Comparison of ENCODE assay signal across 1 cellular context in genomic region chr14:89351958-89352404, GRCh38.
A peak's percentile ranks its signal among the peaks of the same experiment; 100 is the strongest.
TF ChIP-seq lines count a peak whose summit lies in the region.

No MANE protein-coding gene starts in this region.

TF ChIP-seq in HepG2, 621 proteins besides CTCF, POLR2A, EP300 and RAD21 (continued from another document and continues in another):
- TF ChIP-seq ZNF142 (CRISPR knock-in tag; IDR thresholded peaks at IDR 0.05), result no peak
- peak; percentile 38; the same call in 1 of the 2 replicates for TF ChIP-seq ZNF792 (CRISPR knock-in tag; IDR thresholded peaks at IDR 0.05)
- TF ChIP-seq CEBPZ (IDR thresholded peaks at IDR 0.05; ENCODE audit: low read length), result no peak
- no peak for TF ChIP-seq FOXK2 (IDR thresholded peaks at IDR 0.05)
- TF ChIP-seq, protein P1, sequence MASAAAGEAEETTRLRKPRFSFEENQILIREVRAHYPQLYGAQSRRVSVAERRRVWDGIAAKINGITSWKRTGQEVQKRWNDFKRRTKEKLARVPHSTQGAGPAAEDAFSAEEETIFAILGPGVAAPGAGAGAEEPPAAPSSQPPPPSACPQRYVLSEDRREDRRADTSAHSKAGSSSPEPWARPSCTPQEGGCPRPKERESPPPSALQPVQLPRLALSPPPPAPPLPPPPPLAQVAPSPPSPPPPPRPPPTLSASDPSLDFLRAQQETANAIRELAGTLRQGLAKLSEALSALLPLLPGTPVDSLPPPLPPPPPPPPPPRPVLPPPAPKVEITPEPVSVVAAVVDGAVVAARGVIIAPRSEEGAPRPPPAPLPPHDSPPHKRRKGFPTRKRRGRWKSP (CRISPR knock-in tag; IDR thresholded peaks at IDR 0.05), result no peak
- TF ChIP-seq ZNF136 (CRISPR knock-in tag; IDR thresholded peaks at IDR 0.05; ENCODE audit: low read depth), result no peak
- TF ChIP-seq ZNF709 (CRISPR knock-in tag; IDR thresholded peaks at IDR 0.05), result 0 out of 2 replicates have a peak, but pooled peaks have one; percentile 1
- TF ChIP-seq FOSL2 (CRISPR knock-in tag; IDR thresholded peaks at IDR 0.05), result peak; percentile 70
- no peak for TF ChIP-seq ZNF44 (CRISPR knock-in tag; IDR thresholded peaks at IDR 0.05)
- no peak for TF ChIP-seq PAF1 (CRISPR knock-in tag; IDR thresholded peaks at IDR 0.05)
- TF ChIP-seq XRCC5 (optimal IDR thresholded peaks at IDR 0.05; ENCODE audit: low read length), result no peak
- no peak for TF ChIP-seq ZNF75D (CRISPR knock-in tag; IDR thresholded peaks at IDR 0.05; ENCODE audit: borderline replicate concordance)
- TF ChIP-seq ASH2L (IDR thresholded peaks at IDR 0.05; ENCODE audit: insufficient read length, low read depth, low read length), result peak; percentile 67
- peak; percentile 20; the same call in 1 of the 2 replicates for TF ChIP-seq RCOR2 (CRISPR knock-in tag; IDR thresholded peaks at IDR 0.05)
- TF ChIP-seq, protein P2, sequence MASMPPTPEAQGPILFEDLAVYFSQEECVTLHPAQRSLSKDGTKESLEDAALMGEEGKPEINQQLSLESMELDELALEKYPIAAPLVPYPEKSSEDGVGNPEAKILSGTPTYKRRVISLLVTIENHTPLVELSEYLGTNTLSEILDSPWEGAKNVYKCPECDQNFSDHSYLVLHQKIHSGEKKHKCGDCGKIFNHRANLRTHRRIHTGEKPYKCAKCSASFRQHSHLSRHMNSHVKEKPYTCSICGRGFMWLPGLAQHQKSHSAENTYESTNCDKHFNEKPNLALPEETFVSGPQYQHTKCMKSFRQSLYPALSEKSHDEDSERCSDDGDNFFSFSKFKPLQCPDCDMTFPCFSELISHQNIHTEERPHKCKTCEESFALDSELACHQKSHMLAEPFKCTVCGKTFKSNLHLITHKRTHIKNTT (CRISPR knock-in tag; IDR thresholded peaks at IDR 0.05), result no peak
- TF ChIP-seq ZNF766 (CRISPR knock-in tag; IDR thresholded peaks at IDR 0.05; ENCODE audit: borderline replicate concordance), result no peak
- TF ChIP-seq MLXIP (CRISPR knock-in tag; IDR thresholded peaks at IDR 0.05; ENCODE audit: borderline replicate concordance), result no peak
- no peak for TF ChIP-seq ZNF274 (CRISPR knock-in tag; IDR thresholded peaks at IDR 0.05)
- TF ChIP-seq ZNF605 (CRISPR knock-in tag; IDR thresholded peaks at IDR 0.05), result no peak; the same call in 1 of the 2 replicates
- TF ChIP-seq STAT5B (CRISPR knock-in tag; IDR thresholded peaks at IDR 0.05), result no peak
- TF ChIP-seq, protein P3, sequence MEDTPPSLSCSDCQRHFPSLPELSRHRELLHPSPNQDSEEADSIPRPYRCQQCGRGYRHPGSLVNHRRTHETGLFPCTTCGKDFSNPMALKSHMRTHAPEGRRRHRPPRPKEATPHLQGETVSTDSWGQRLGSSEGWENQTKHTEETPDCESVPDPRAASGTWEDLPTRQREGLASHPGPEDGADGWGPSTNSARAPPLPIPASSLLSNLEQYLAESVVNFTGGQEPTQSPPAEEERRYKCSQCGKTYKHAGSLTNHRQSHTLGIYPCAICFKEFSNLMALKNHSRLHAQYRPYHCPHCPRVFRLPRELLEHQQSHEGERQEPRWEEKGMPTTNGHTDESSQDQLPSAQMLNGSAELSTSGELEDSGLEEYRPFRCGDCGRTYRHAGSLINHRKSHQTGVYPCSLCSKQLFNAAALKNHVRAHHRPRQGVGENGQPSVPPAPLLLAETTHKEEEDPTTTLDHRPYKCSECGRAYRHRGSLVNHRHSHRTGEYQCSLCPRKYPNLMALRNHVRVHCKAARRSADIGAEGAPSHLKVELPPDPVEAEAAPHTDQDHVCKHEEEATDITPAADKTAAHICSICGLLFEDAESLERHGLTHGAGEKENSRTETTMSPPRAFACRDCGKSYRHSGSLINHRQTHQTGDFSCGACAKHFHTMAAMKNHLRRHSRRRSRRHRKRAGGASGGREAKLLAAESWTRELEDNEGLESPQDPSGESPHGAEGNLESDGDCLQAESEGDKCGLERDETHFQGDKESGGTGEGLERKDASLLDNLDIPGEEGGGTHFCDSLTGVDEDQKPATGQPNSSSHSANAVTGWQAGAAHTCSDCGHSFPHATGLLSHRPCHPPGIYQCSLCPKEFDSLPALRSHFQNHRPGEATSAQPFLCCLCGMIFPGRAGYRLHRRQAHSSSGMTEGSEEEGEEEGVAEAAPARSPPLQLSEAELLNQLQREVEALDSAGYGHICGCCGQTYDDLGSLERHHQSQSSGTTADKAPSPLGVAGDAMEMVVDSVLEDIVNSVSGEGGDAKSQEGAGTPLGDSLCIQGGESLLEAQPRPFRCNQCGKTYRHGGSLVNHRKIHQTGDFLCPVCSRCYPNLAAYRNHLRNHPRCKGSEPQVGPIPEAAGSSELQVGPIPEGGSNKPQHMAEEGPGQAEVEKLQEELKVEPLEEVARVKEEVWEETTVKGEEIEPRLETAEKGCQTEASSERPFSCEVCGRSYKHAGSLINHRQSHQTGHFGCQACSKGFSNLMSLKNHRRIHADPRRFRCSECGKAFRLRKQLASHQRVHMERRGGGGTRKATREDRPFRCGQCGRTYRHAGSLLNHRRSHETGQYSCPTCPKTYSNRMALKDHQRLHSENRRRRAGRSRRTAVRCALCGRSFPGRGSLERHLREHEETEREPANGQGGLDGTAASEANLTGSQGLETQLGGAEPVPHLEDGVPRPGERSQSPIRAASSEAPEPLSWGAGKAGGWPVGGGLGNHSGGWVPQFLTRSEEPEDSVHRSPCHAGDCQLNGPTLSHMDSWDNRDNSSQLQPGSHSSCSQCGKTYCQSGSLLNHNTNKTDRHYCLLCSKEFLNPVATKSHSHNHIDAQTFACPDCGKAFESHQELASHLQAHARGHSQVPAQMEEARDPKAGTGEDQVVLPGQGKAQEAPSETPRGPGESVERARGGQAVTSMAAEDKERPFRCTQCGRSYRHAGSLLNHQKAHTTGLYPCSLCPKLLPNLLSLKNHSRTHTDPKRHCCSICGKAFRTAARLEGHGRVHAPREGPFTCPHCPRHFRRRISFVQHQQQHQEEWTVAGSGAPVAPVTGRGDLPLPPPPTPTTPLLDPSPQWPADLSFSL (CRISPR knock-in tag; IDR thresholded peaks at IDR 0.05), result no peak
- TF ChIP-seq, protein P4, sequence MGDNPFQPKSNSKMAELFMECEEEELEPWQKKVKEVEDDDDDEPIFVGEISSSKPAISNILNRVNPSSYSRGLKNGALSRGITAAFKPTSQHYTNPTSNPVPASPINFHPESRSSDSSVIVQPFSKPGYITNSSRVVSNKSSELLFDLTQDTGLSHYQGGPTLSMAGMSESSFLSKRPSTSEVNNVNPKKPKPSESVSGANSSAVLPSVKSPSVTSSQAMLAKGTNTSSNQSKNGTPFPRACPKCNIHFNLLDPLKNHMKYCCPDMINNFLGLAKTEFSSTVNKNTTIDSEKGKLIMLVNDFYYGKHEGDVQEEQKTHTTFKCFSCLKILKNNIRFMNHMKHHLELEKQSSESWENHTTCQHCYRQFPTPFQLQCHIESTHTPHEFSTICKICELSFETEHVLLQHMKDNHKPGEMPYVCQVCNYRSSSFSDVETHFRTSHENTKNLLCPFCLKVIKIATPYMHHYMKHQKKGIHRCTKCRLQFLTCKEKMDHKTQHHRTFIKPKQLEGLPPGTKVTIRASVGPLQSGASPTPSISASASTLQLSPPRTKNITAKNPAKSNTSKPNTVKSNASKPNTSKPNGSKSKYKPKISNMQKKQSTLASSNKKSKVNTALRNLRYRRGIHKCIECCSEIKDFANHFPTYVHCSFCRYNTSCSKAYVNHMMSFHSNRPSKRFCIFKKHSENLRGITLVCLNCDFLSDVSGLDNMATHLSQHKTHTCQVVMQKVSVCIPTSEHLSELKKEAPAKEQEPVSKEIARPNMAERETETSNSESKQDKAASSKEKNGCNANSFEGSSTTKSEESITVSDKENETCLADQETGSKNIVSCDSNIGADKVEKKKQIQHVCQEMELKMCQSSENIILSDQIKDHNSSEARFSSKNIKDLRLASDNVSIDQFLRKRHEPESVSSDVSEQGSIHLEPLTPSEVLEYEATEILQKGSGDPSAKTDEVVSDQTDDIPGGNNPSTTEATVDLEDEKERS (CRISPR knock-in tag; IDR thresholded peaks at IDR 0.05), result 0 out of 2 replicates have a peak, but pooled peaks have one; percentile 36
- no peak for TF ChIP-seq ZNF367 (CRISPR knock-in tag; IDR thresholded peaks at IDR 0.05; ENCODE audit: borderline replicate concordance)
- TF ChIP-seq ZFP1 (CRISPR knock-in tag; IDR thresholded peaks at IDR 0.05), result no peak
- no peak for TF ChIP-seq TBX3 (IDR thresholded peaks at IDR 0.05; ENCODE audit: borderline replicate concordance)
- peak; percentile 3; the same call in 1 of the 2 replicates for TF ChIP-seq MXD4 (CRISPR knock-in tag; IDR thresholded peaks at IDR 0.05)
- TF ChIP-seq SMARCC2 (IDR thresholded peaks at IDR 0.05), result no peak
- TF ChIP-seq HNF4G (IDR thresholded peaks at IDR 0.05; ENCODE audit: borderline replicate concordance, low read depth, low read length), result 0 out of 2 replicates have a peak, but pooled peaks have one; percentile 32
- TF ChIP-seq HNF4G (CRISPR knock-in tag; IDR thresholded peaks at IDR 0.05; ENCODE audit: borderline replicate concordance, low read depth), result no peak
